8 cellular contexts compared by ENCODE assay signal in genomic region chr12:53325539-53326061, GRCh38. TPM values are rescaled to one million over a fixed set of nuclear protein-coding genes. Genes with fewer than 3 reads are reported as not detected.
A peak's percentile ranks its signal among the peaks of the same experiment; 100 is the strongest.
DNase-seq lines count a peak whose midpoint lies in the region; ATAC-seq, FAIRE-seq and TF ChIP-seq lines count a peak whose summit lies in the region.

No MANE protein-coding gene starts in this region.

- peak overlapping the region; percentile 83 for H2AFZ ChIP-seq in ACC112 (ENCODE audit: low read length, unreplicated experiment)

- H3K4me1 ChIP-seq in ACC112 (ENCODE audit: control insufficient read depth, insufficient read depth, low read length, unreplicated experiment) = peaks cover 16% of the 10 kb centered on the region
- peaks cover 15% of the 10 kb centered on the region; the same call in 1 of the 2 replicates for H3K4me1 ChIP-seq in HUES48 (ENCODE audit: control insufficient read depth, insufficient read depth, low read length)

- no peak for TF ChIP-seq CTCF in glutamatergic neuron (IDR thresholded peaks at IDR 0.05; ENCODE audit: partially characterized antibody, unreplicated experiment)

- H3K27me3 ChIP-seq in ACC112 (ENCODE audit: insufficient read depth, low read length) (no peaks in the 10 kb centered on the region), HUES48 (ENCODE audit: control insufficient read depth, insufficient read depth, low read length) (peaks cover 49% of the 10 kb centered on the region)

- peaks cover 23% of the 10 kb centered on the region for H3K27me3 Mint-ChIP-seq in glutamatergic neuron (ENCODE audit: unreplicated experiment)

- H3K4me3 ChIP-seq in ACC112 (ENCODE audit: low read depth, low read length) (peak overlapping the region; percentile 87), HUES48 (ENCODE audit: low read depth, low read length) (peak overlapping the region; percentile 63)

- no peak for TF ChIP-seq POLR2A in GM12892 (IDR thresholded peaks at IDR 0.05; ENCODE audit: low read depth, low read length)

- H3K36me3 Mint-ChIP-seq in glutamatergic neuron (ENCODE audit: unreplicated experiment) = no peaks in the 10 kb centered on the region

- H3K4me1 Mint-ChIP-seq in glutamatergic neuron (ENCODE audit: low read depth, unreplicated experiment) = peaks cover 10% of the 10 kb centered on the region

- H3K27ac ChIP-seq in ACC112 (ENCODE audit: low read depth, low read length) = peak overlapping the region; percentile 63; the same call in 1 of the 2 replicates
- peak overlapping the region; percentile 85 for H3K27ac ChIP-seq in HUES48 (ENCODE audit: low read depth, low read length)

- ATAC-seq in GM21619 (IDR thresholded peaks at IDR 0.05; ENCODE audit: unreplicated experiment) = no peak

- H3K4me3 Mint-ChIP-seq in glutamatergic neuron (ENCODE audit: unreplicated experiment) = peak overlapping the region; percentile 80

- no peak overlapping the region for H3K27ac Mint-ChIP-seq in glutamatergic neuron (ENCODE audit: unreplicated experiment)

- peak; percentile 6 for DNase-seq in activated effector memory CD4-positive, alpha-beta T cell treated with Interleukin-2 at 50 U/mL for 16 hours
- DNase-seq in glutamatergic neuron (peak; percentile 46), nucleus accumbens (lab: John Stamatoyannopoulos, UW) (peak in 55 of 56 donors; percentile 18 to 94 (median 81)), GM12892 (ENCODE audit: insufficient read length) (no peak)
- no peak for DNase-seq in effector CD8-positive, alpha-beta T cell (lab: John Stamatoyannopoulos, UW)

- peaks cover under 1% of the 10 kb centered on the region for H3K79me2 ChIP-seq in ACC112 (ENCODE audit: control insufficient read depth, insufficient read depth, low read length, unreplicated experiment)

- H3K36me3 ChIP-seq in ACC112 (ENCODE audit: insufficient read depth, low read length) = no peaks in the 10 kb centered on the region
- H3K36me3 ChIP-seq in HUES48 (ENCODE audit: control insufficient read depth, insufficient read depth, low read length) = no peaks in the 10 kb centered on the region

- H3K9me3 Mint-ChIP-seq in glutamatergic neuron (ENCODE audit: unreplicated experiment) = peaks cover 7% of the 10 kb centered on the region

- H3K9ac ChIP-seq in HUES48 (ENCODE audit: low read depth, low read length) = no peak overlapping the region

- FAIRE-seq in GM12892 (lab: Jason Lieb, UNC) = no peak

- no peaks in the 10 kb centered on the region for H3K9me3 ChIP-seq in HUES48 (ENCODE audit: control insufficient read depth, insufficient read depth, low read length)

RNA-seq across cellular contexts. Expression of gene AAAS, which starts 4.2 kb away (rescaled TPM):
- total RNA-seq in glutamatergic neuron (ENCODE audit: unreplicated experiment) = 57.5 TPM
- polyA plus RNA-seq in GM12892 (2012; ENCODE audit: missing spikeins) = 38.0 TPM

RNA-seq across cellular contexts. Expression of gene SP7, which starts 10.6 kb away (rescaled TPM):
- total RNA-seq in glutamatergic neuron (ENCODE audit: unreplicated experiment) = not detected
- not detected for polyA plus RNA-seq in GM12892 (2012; ENCODE audit: missing spikeins)

RNA-seq across cellular contexts. Expression of gene MYG1, which starts 26.1 kb away (rescaled TPM):
- total RNA-seq in glutamatergic neuron (ENCODE audit: unreplicated experiment) = 66.1 TPM
- 35.2 TPM for polyA plus RNA-seq in GM12892 (2012; ENCODE audit: missing spikeins)

RNA-seq across cellular contexts. Expression of gene PFDN5, which starts 30.3 kb away (rescaled TPM):
- 292 TPM for total RNA-seq in glutamatergic neuron (ENCODE audit: unreplicated experiment)
- 1,026 TPM for polyA plus RNA-seq in GM12892 (2012; ENCODE audit: missing spikeins)

RNA-seq across cellular contexts. Expression of gene SP1, which starts 54.4 kb away (rescaled TPM):
- total RNA-seq in glutamatergic neuron (ENCODE audit: unreplicated experiment) = 34.8 TPM
- 16.9 TPM for polyA plus RNA-seq in GM12892 (2012; ENCODE audit: missing spikeins)

Comparison
In these comparisons a context has a peak if more than half of its experiments do, and no peak if none do; other contexts are left out.
1. DNase-seq: peak in activated effector memory CD4-positive, alpha-beta T cell treated with Interleukin-2 at 50 U/mL for 16 hours (single experiment), glutamatergic neuron (single experiment) and nucleus accumbens (55 of 56); none in GM12892 (single experiment) and effector CD8-positive, alpha-beta T cell (single experiment).